8 cellular contexts compared by ENCODE assay signal in the genomic region with DNA sequence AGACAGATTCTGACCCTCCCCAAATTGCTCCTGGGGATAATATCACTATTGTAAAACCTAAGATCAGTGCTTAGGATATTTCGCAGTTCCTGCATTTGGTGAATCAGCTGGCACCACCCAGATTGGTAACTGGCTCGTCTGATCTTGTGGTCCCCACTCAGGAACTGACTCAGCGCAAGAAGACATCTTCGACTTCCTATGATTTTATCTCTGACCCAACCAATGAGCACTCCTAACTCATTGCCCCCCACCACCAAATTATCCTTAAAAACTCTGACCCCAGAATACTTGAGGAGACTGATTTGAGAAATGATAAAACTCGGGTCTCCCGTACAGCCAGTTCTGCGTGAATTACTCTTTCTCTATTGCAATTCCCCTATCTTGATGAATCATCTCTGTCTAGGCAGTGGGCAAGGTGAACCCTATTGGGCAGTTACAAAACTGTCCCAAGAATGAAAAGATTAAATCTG. TPM values are rescaled to one million over a fixed set of nuclear protein-coding genes. Genes with fewer than 3 reads are reported as not detected.
DNase-seq lines count a peak whose midpoint lies in the region; ATAC-seq and TF ChIP-seq lines count a peak whose summit lies in the region.

No MANE protein-coding gene starts in this region.

- H3K4me3 Mint-ChIP-seq in IgD-negative memory B cell (peak overlapping the region; percentile 61 to 82 (median 70)), activated B cell treated with CpG ODN at 0.5 μM for 24 hours (peak overlapping the region; percentile 74)
- peak overlapping the region; percentile 44 to 64 for H3K4me3 Mint-ChIP-seq in effector memory CD8-positive, alpha-beta T cell

- peak; percentile 68 for ATAC-seq in activated B cell treated with CpG ODN at 0.5 μM for 24 hours (ENCODE audit: low read depth)
- ATAC-seq in effector memory CD8-positive, alpha-beta T cell (replicated peaks), result peak; percentile 93
- no peak for ATAC-seq in HG02852 (IDR thresholded peaks at IDR 0.05; ENCODE audit: unreplicated experiment)

- H3K4me1 Mint-ChIP-seq in IgD-negative memory B cell (peaks cover 3 to 17% (median 11%) of the 10 kb centered on the region in 3 donors), activated B cell treated with CpG ODN at 0.5 μM for 24 hours (peaks cover 17% of the 10 kb centered on the region)
- H3K4me1 Mint-ChIP-seq in effector memory CD8-positive, alpha-beta T cell (ENCODE audit: low read depth in 2 of 2), result peaks cover 25 to 26% of the 10 kb centered on the region in 2 donors

- CTCF ChIA-PET in activated B cell treated with CpG ODN at 0.5 μM for 24 hours (lab: Charles Lee), result interaction anchor here (1.3 kb wide), 1 partner anchor 52 kb away, joined by 3 read pairs; no protein-coding TSS in a partner anchor

- intact Hi-C loops in activated B cell treated with CpG ODN at 0.5 μM for 24 hours (cut with micrococcal nuclease), result no loop called here

- no peaks in the 10 kb centered on the region for H3K36me3 Mint-ChIP-seq in IgD-negative memory B cell
- no peaks in the 10 kb centered on the region for H3K36me3 Mint-ChIP-seq in activated B cell treated with CpG ODN at 0.5 μM for 24 hours (ENCODE audit: low read depth)
- peaks cover 4% of the 10 kb centered on the region for H3K36me3 Mint-ChIP-seq in effector memory CD8-positive, alpha-beta T cell (ENCODE audit: insufficient read depth)

- H3K27ac Mint-ChIP-seq in IgD-negative memory B cell (no peak overlapping the region), activated B cell treated with CpG ODN at 0.5 μM for 24 hours (peak overlapping the region; percentile 48)
- H3K27ac Mint-ChIP-seq in effector memory CD8-positive, alpha-beta T cell, result peak overlapping the region; percentile 86 to 93

- TF ChIP-seq CTCF in activated B cell treated with CpG ODN at 0.5 μM for 24 hours (IDR thresholded peaks at IDR 0.05) (no peak), GM20000 (IDR thresholded peaks at IDR 0.05; ENCODE audit: extremely low read depth, missing control alignments) (no peak)

- DNase-seq in activated B cell treated with CpG ODN at 0.5 μM for 24 hours (no peak), NCI-H2081 (lab: John Stamatoyannopoulos, UW) (no peak), NCI-H187 (lab: John Stamatoyannopoulos, UW) (no peak), GM20000 (ENCODE audit: low spot score) (no peak)
- peak; percentile 24 to 38 (median 32) for DNase-seq in effector memory CD8-positive, alpha-beta T cell
- peak; percentile 24 to 34 for DNase-seq in stimulated activated CD8-positive, alpha-beta memory T cell treated with anti-CD3 and anti-CD28 coated beads, Interleukin-4, amount 100 ng/mL, for 4 hours (ENCODE audit: low read depth in 2 of 2, low spot score in 1 of 2)

- POLR2A ChIA-PET in activated B cell treated with CpG ODN at 0.5 μM for 24 hours (lab: Charles Lee), result no interaction called here

- no peaks in the 10 kb centered on the region for H3K9me3 Mint-ChIP-seq in IgD-negative memory B cell
- no peaks in the 10 kb centered on the region for H3K9me3 Mint-ChIP-seq in activated B cell treated with CpG ODN at 0.5 μM for 24 hours
- no peaks in the 10 kb centered on the region for H3K9me3 Mint-ChIP-seq in effector memory CD8-positive, alpha-beta T cell

- H3K27me3 Mint-ChIP-seq in IgD-negative memory B cell, result peaks cover 6% of the 10 kb centered on the region
- H3K27me3 Mint-ChIP-seq in activated B cell treated with CpG ODN at 0.5 μM for 24 hours, result no peaks in the 10 kb centered on the region
- H3K27me3 Mint-ChIP-seq in effector memory CD8-positive, alpha-beta T cell, result no peaks in the 10 kb centered on the region

RNA-seq across cellular contexts. Expression of a gene that starts 20.2 kb away (rescaled TPM):
- polyA plus RNA-seq in IgD-negative memory B cell, result 71.5 TPM
- 34.2 and 35.9 TPM in 2 replicates for total RNA-seq in activated B cell treated with CpG ODN at 0.5 μM for 24 hours

RNA-seq across cellular contexts. Expression of a gene that starts 55.7 kb away (rescaled TPM):
- polyA plus RNA-seq in IgD-negative memory B cell, result 0.06 TPM
- not detected in 2 replicates for total RNA-seq in activated B cell treated with CpG ODN at 0.5 μM for 24 hours

Comparison
In these comparisons a context has a peak if more than half of its experiments do, and no peak if none do; other contexts are left out.
1. H3K27ac Mint-ChIP-seq: peak in activated B cell treated with CpG ODN at 0.5 μM for 24 hours (single experiment) and effector memory CD8-positive, alpha-beta T cell (2 of 2); none in IgD-negative memory B cell (0 of 3).
2. DNase-seq: peak in effector memory CD8-positive, alpha-beta T cell (3 of 3) and stimulated activated CD8-positive, alpha-beta memory T cell treated with anti-CD3 and anti-CD28 coated beads, Interleukin-4, amount 100 ng/mL, for 4 hours (2 of 2); none in activated B cell treated with CpG ODN at 0.5 μM for 24 hours (single experiment), NCI-H2081 (0 of 2), NCI-H187 (0 of 2) and GM20000 (single experiment).
3. Peak in every context shown above with its lines, with median percentiles within 50 percentile points of each other: H3K4me3 Mint-ChIP-seq.